Comparison of ENCODE assay signal across 8 cellular contexts in genomic region chr7:99551767-99552463, GRCh38. TPM values are rescaled to one million over a fixed set of nuclear protein-coding genes. Genes with fewer than 3 reads are reported as not detected.
A peak's percentile ranks its signal among the peaks of the same experiment; 100 is the strongest.
DNase-seq lines count a peak whose midpoint lies in the region; FAIRE-seq and TF ChIP-seq lines count a peak whose summit lies in the region.

FAM200A (minus strand) TSS chr7:99552114; CDS start chr7:99548407, 3,707 bp downstream.

- intact Hi-C loops in activated naive CD4-positive, alpha-beta T cell treated with anti-CD3 and anti-CD28 coated beads for 36 hours (cut with micrococcal nuclease): loop anchor here (1.0 to 10.0 kb wide), 3 partner anchors 47 to 463 kb away; partner anchors contain the start of genes ZKSCAN1 and ZNF394

- H3K79me2 ChIP-seq in MM.1S (ENCODE audit: low read length): peaks cover 6% of the 10 kb centered on the region

- peak; percentile 73 for TF ChIP-seq POLR2A in H54 (IDR thresholded peaks at IDR 0.05; ENCODE audit: low read depth, low read length)

- CTCF ChIA-PET in activated naive CD4-positive, alpha-beta T cell treated with anti-CD3 and anti-CD28 coated beads for 36 hours (lab: Charles Lee): interaction anchor here (0.8 kb wide), 1 partner anchor 54 kb away, joined by 3 read pairs; no protein-coding TSS in a partner anchor

- H3K9ac ChIP-seq in MM.1S (ENCODE audit: low read length): peak within 1 kb of the TSS; percentile 83

- H3K27ac Mint-ChIP-seq in activated naive CD4-positive, alpha-beta T cell treated with anti-CD3 and anti-CD28 coated beads for 36 hours: peak within 1 kb of the TSS; percentile 87

- H3K27me3 ChIP-seq in MM.1S (replicated peaks; ENCODE audit: insufficient read depth, low read length) (no peaks in the 10 kb centered on the region), SJCRH30 (no peaks in the 10 kb centered on the region), neutrophil (no peaks in the 10 kb centered on the region)

- H3K9me2 ChIP-seq in MM.1S (replicated peaks; ENCODE audit: insufficient read depth, low read length): no peaks in the 10 kb centered on the region

- TF ChIP-seq CTCF in MM.1S (IDR thresholded peaks at IDR 0.05; ENCODE audit: low read length): no peak
- no peak for TF ChIP-seq CTCF in neutrophil (IDR thresholded peaks at IDR 0.05)

- H3K27ac ChIP-seq in MM.1S (ENCODE audit: low read length): no peak within 1 kb of the TSS; the same call in 1 of the 2 replicates
- H3K27ac ChIP-seq in SJCRH30: peak within 1 kb of the TSS; percentile 49
- peak within 1 kb of the TSS; percentile 73 for H3K27ac ChIP-seq in neutrophil
- peak within 1 kb of the TSS; percentile 82 for H3K27ac ChIP-seq in substantia nigra (ENCODE audit: low read depth, low read length, poor library complexity, severe bottlenecking)

- peaks cover 7% of the 10 kb centered on the region for H3K9me3 Mint-ChIP-seq in activated naive CD4-positive, alpha-beta T cell treated with anti-CD3 and anti-CD28 coated beads for 36 hours

- H3K27me3 Mint-ChIP-seq in activated naive CD4-positive, alpha-beta T cell treated with anti-CD3 and anti-CD28 coated beads for 36 hours (ENCODE audit: low read depth): no peaks in the 10 kb centered on the region

- H3K4me1 ChIP-seq in MM.1S (ENCODE audit: low read length) (no peaks in the 10 kb centered on the region; the same call in 1 of the 2 replicates), SJCRH30 (no peaks in the 10 kb centered on the region), neutrophil (ENCODE audit: control insufficient read depth in 1 of 2, insufficient read depth in 1 of 2, low read depth in 1 of 2, low read length in 1 of 2) (peaks cover 13 to 14% of the 10 kb centered on the region in 2 experiments)

- peak within 1 kb of the TSS; percentile 100 for H2AFZ ChIP-seq in MM.1S (ENCODE audit: low read length)

- peaks cover 32% of the 10 kb centered on the region for H3K4me1 Mint-ChIP-seq in activated naive CD4-positive, alpha-beta T cell treated with anti-CD3 and anti-CD28 coated beads for 36 hours (ENCODE audit: low read depth)

- DNase-seq in ELF-1 (ENCODE audit: low read depth, low spot score) (peak; percentile 90), H54 (ENCODE audit: insufficient read length, low spot score) (peak; percentile 89), MM.1S (peak; percentile 93), SJCRH30 (peak; percentile 93 to 96), germinal center (ENCODE audit: low spot score) (peak; percentile 90), substantia nigra (lab: John Stamatoyannopoulos, UW) (peak; percentile 10 to 93 (median 79))
- peak; percentile 89 for DNase-seq in activated naive CD4-positive, alpha-beta T cell treated with anti-CD3 and anti-CD28 coated beads for 36 hours

- FAIRE-seq in H54 (lab: Jason Lieb, UNC): peak; percentile 53

- H3K4me3 Mint-ChIP-seq in activated naive CD4-positive, alpha-beta T cell treated with anti-CD3 and anti-CD28 coated beads for 36 hours: peak within 1 kb of the TSS; percentile 88

- H3K4me3 ChIP-seq in MM.1S (ENCODE audit: low read length) (peak within 1 kb of the TSS; percentile 99), SJCRH30 (peak within 1 kb of the TSS; percentile 94), neutrophil (ENCODE audit: low read depth in 1 of 2, low read length in 1 of 2) (peak within 1 kb of the TSS; percentile 86 to 92)

- H3K36me3 Mint-ChIP-seq in activated naive CD4-positive, alpha-beta T cell treated with anti-CD3 and anti-CD28 coated beads for 36 hours (ENCODE audit: low read depth): peaks cover 32% of the 10 kb centered on the region

- H3K36me3 ChIP-seq in MM.1S (replicated peaks; ENCODE audit: insufficient read depth, low read length): no peaks in the 10 kb centered on the region
- H3K36me3 ChIP-seq in SJCRH30: peaks cover 3% of the 10 kb centered on the region; the same call in 1 of the 2 replicates
- H3K36me3 ChIP-seq in neutrophil: peaks cover 18% of the 10 kb centered on the region

- H4K20me1 ChIP-seq in MM.1S (ENCODE audit: insufficient read depth, low read length): no peaks in the 10 kb centered on the region

- H3F3A ChIP-seq in MM.1S (ENCODE audit: insufficient read depth, low read length): no peaks in the 10 kb centered on the region

- peak within 1 kb of the TSS; percentile 65 for H3K4me2 ChIP-seq in MM.1S (ENCODE audit: low read depth, low read length)

- H3K9me3 ChIP-seq in MM.1S (replicated peaks; ENCODE audit: insufficient read depth, low read length) (no peaks in the 10 kb centered on the region), SJCRH30 (replicated peaks) (no peaks in the 10 kb centered on the region), neutrophil (no peaks in the 10 kb centered on the region)

RNA-seq across cellular contexts. Expression of gene FAM200A, which starts in this region (rescaled TPM):
- 13.9 and 15.0 TPM in 2 replicates for total RNA-seq in SJCRH30 (2014; rRNA removed; shearing (Covaris generic))
- total RNA-seq in activated naive CD4-positive, alpha-beta T cell treated with anti-CD3 and anti-CD28 coated beads for 36 hours: 1 to 10 TPM; 3.3 to 3.8 TPM
